ENCODE assay signal across 8 cellular contexts in the genomic region with DNA sequence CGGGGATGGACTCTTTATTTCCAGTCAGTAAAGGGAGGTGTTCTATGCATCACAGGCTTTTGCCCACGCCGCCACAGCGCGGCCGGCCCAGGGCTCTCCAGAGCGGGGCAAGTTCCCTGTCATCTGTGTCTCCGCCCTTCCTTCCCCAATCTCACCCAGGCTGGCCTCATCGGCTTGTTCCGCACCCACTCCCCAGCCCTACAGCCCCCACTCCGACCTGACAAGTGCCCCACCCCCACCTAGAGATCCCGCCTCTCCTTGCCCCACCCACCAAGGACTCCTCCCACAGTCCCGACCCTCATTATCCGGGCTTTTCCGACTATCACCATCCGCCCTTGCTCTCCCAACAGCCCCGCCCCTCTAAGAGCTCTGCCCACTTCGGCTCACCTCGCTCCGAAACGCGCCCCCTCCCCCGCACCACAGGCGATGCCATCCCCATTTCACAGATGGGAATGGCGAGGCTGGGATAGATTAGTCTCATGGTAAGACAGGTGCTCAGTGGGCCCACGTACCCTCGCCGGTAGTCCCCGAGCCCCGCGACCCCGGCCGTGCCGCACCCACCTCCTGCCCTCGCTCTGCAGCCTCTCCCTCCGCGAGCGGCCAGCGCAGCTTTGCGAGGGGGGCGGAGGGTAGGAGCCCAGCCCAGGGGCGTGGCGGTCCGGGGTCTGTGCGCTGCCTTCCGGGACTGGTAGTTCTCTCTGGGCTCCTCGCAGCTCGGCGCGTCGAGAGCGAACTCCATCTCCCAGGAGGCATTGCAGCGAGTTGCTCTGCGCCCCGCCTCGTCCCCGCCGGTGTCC. TPM values are rescaled to one million over a fixed set of nuclear protein-coding genes. Genes with fewer than 3 reads are reported as not detected.
DNase-seq lines count a peak whose midpoint lies in the region; ATAC-seq, FAIRE-seq and TF ChIP-seq lines count a peak whose summit lies in the region.

A gene with protein sequence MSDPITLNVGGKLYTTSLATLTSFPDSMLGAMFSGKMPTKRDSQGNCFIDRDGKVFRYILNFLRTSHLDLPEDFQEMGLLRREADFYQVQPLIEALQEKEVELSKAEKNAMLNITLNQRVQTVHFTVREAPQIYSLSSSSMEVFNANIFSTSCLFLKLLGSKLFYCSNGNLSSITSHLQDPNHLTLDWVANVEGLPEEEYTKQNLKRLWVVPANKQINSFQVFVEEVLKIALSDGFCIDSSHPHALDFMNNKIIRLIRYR (minus strand): TSS at position 615 of the 797 bp plus-strand sequence. CDS start 14,072 bp downstream, outside the sequence.

- peak; percentile 85 to 96 (median 88) for DNase-seq in CD4-positive, CD25-positive, alpha-beta regulatory T cell
- peak; percentile 98 for DNase-seq in NCI-H774 (lab: John Stamatoyannopoulos, UW)
- DNase-seq in activated CD4-positive, alpha-beta T cell treated with anti-CD3 and anti-CD28 coated beads, Interleukin-2, amount 50 U/mL, for 4 hours = peak; percentile 87
- peak; percentile 98 for DNase-seq in dermis blood vessel endothelial cell
- peak; percentile 92 for DNase-seq in HepG2 (ENCODE audit: low spot score)
- peak; percentile 87 to 89 for DNase-seq in stimulated activated CD4-positive, alpha-beta T cell treated with anti-CD3 and anti-CD28 coated beads, Interleukin-2, amount 100 ng/mL, for 48 hours

- peak within 1 kb of the TSS; percentile 82 for H3K27ac ChIP-seq in CD4-positive, CD25-positive, alpha-beta regulatory T cell (ENCODE audit: insufficient read depth, low read length, poor library complexity, severe bottlenecking)
- peak within 1 kb of the TSS; percentile 47 for H3K27ac ChIP-seq in HepG2 (ENCODE audit: extremely low read length, insufficient read depth, low read length)

- peak within 1 kb of the TSS; percentile 66 for H3K9ac ChIP-seq in HepG2 (ENCODE audit: insufficient read depth, low read depth, low read length)

- H3K4me1 ChIP-seq in CD4-positive, CD25-positive, alpha-beta regulatory T cell (ENCODE audit: control insufficient read depth, insufficient read depth, low read length, poor library complexity, severe bottlenecking) = peaks cover 32% of the 10 kb centered on the region
- peaks cover 75% of the 10 kb centered on the region for H3K4me1 ChIP-seq in HepG2 (ENCODE audit: insufficient read depth, low read length)

- H3K27me3 ChIP-seq in CD4-positive, CD25-positive, alpha-beta regulatory T cell (ENCODE audit: control insufficient read depth, insufficient read depth, low read length) = no peaks in the 10 kb centered on the region
- H3K27me3 ChIP-seq in HepG2 (ENCODE audit: control insufficient read depth in 1 of 2, insufficient read depth in 2 of 2, low read length in 2 of 2) = no peaks in the 10 kb centered on the region; a peak in 1 of 5 replicates

- CTCF ChIA-PET in HepG2 (lab: Yijun Ruan, JAX; ENCODE audit: low intra/inter-chr PET ratio, low total read pairs) = no interaction called here

- H3K4me3 Mint-ChIP-seq in CD4-positive, CD25-positive, alpha-beta regulatory T cell = peak within 1 kb of the TSS; percentile 98 to 100 (median 99)

- in situ Hi-C loops in HepG2 (cut with HindIII; ENCODE audit: extremely low pct_ligation_motif_present, low pct_unique_long_range_greater_than_20kb) = loop anchor here (5.0 kb wide), 1 partner anchor 46 kb away; no protein-coding TSS in a partner anchor

- no peaks in the 10 kb centered on the region for H3K9me3 Mint-ChIP-seq in CD4-positive, CD25-positive, alpha-beta regulatory T cell

- peak; percentile 9; the same call in 1 of the 2 replicates for TF ChIP-seq CTCF in HepG2 (CRISPR knock-in tag; IDR thresholded peaks at IDR 0.05)

- peak within 1 kb of the TSS; percentile 85 for H3K4me3 ChIP-seq in CD4-positive, CD25-positive, alpha-beta regulatory T cell (ENCODE audit: low read depth, low read length)
- H3K4me3 ChIP-seq in HepG2 (replicated peaks in 1 of 3; ENCODE audit: insufficient read depth in 1 of 3, low read depth in 2 of 3, low read length in 3 of 3) = peak within 1 kb of the TSS; percentile 78 to 96 (median 86)

- WGBS in HepG2 (ENCODE audit: low lambda C conversion rate) = 2% methylated on average over 28 of the region's 58 CpGs

- peaks cover 19 to 59% (median 41%) of the 10 kb centered on the region in 4 donors for H3K4me1 Mint-ChIP-seq in CD4-positive, CD25-positive, alpha-beta regulatory T cell

- H3K9me3 ChIP-seq in CD4-positive, CD25-positive, alpha-beta regulatory T cell (ENCODE audit: control insufficient read depth in 2 of 2, low read length in 2 of 2) = no peaks in the 10 kb centered on the region
- H3K9me3 ChIP-seq in HepG2 (ENCODE audit: low read length) = no peaks in the 10 kb centered on the region

- peak within 1 kb of the TSS; percentile 95 to 98 (median 96) for H3K27ac Mint-ChIP-seq in CD4-positive, CD25-positive, alpha-beta regulatory T cell

- TF ChIP-seq POLR2A in HepG2 (IDR thresholded peaks at IDR 0.05; ENCODE audit: insufficient read depth in 1 of 2, low read depth in 2 of 2, low read length in 2 of 2) = peak in 1 of 2 experiments; percentile 85; a peak in 2 of 4 replicates

- no peaks in the 10 kb centered on the region for H3K27me3 Mint-ChIP-seq in CD4-positive, CD25-positive, alpha-beta regulatory T cell

- POLR2A ChIA-PET in HepG2 (lab: Yijun Ruan, JAX) = interaction anchor here (0.7 to 3.9 kb wide), 16 partner anchors 8 to 387 kb away, joined by 3 to 37 read pairs (median 5); a partner anchor contains a TSS

- H3K36me3 Mint-ChIP-seq in CD4-positive, CD25-positive, alpha-beta regulatory T cell = no peaks in the 10 kb centered on the region

- intact Hi-C loops in HepG2 (cut with micrococcal nuclease; ENCODE audit: unreplicated experiment) = loop anchor here (2.0 to 5.0 kb wide), 2 partner anchors 15 to 111 kb away; a partner anchor contains a TSS

- TF ChIP-seq RAD21 in HepG2 (CRISPR knock-in tag; IDR thresholded peaks at IDR 0.05) = 0 out of 2 replicates have a peak, but pooled peaks have one; percentile 5

- no peaks in the 10 kb centered on the region for H3K36me3 ChIP-seq in CD4-positive, CD25-positive, alpha-beta regulatory T cell (ENCODE audit: control insufficient read depth, insufficient read depth, low read length)
- H3K36me3 ChIP-seq in HepG2 (replicated peaks in 1 of 2; ENCODE audit: control insufficient read depth in 1 of 2, insufficient read depth in 2 of 2, low read length in 2 of 2) = no peaks in the 10 kb centered on the region

- peak; percentile 40 for FAIRE-seq in HepG2 (lab: Jason Lieb, UNC)

- ATAC-seq in CD4-positive, CD25-positive, alpha-beta regulatory T cell (ENCODE audit: low read depth in 2 of 2) = peak; percentile 97
- ATAC-seq in GM19438 (IDR thresholded peaks at IDR 0.05; ENCODE audit: low read depth, unreplicated experiment) (peak; percentile 97), HG03571 (IDR thresholded peaks at IDR 0.05; ENCODE audit: unreplicated experiment) (peak; percentile 97), HepG2 (peak; percentile 93)

- H3K4me2 ChIP-seq in HepG2 (ENCODE audit: low read depth, low read length) = peak within 1 kb of the TSS; percentile 88

- H3K79me2 ChIP-seq in HepG2 (ENCODE audit: insufficient read depth, low read length) = peaks cover 13% of the 10 kb centered on the region

- H2AFZ ChIP-seq in HepG2 (ENCODE audit: low read length) = no peak within 1 kb of the TSS

- no TSS peak for BruUV-seq in HepG2 (replicated peaks; lab: Mats Ljungman, UMichigan)

- peak in 1 of 2 experiments; percentile 19; a peak in 2 of 4 replicates for TF ChIP-seq EP300 in HepG2 (IDR thresholded peaks at IDR 0.05; ENCODE audit: low read depth in 2 of 2, low read length in 2 of 2)
- TF ChIP-seq EP300 in HepG2 (CRISPR knock-in tag; IDR thresholded peaks at IDR 0.05; ENCODE audit: borderline replicate concordance) = no peak; the same call in 1 of the 2 replicates

- no peaks in the 10 kb centered on the region for H4K20me1 ChIP-seq in HepG2 (ENCODE audit: insufficient read depth, low read length)

RNA-seq across cellular contexts. Expression of the gene that starts here (rescaled TPM):
- total RNA-seq in CD4-positive, CD25-positive, alpha-beta regulatory T cell = 3.8 TPM
- 1 to 10 TPM; 1.4 to 3.3 (median 2.4) TPM for polyA plus RNA-seq in CD4-positive, CD25-positive, alpha-beta regulatory T cell
- total RNA-seq in dermis blood vessel endothelial cell (11.7 and 15.6 TPM in 2 replicates), HepG2 (2016; rRNA removed; fragmentation: Illumina TruSeq; extraction: Trizol) (3.1 and 3.9 TPM in 2 replicates)
- total RNA-seq in HepG2 (2016; cell fraction: cytosol; rRNA removed; fragmentation: Illumina TruSeq; extraction: Trizol; ENCODE audit: low read depth) = 0.97 and 1.3 TPM in 2 replicates
- 3.3 and 4.3 TPM in 2 replicates for total RNA-seq in HepG2 (2016; cell fraction: insoluble cytoplasmic fraction; rRNA removed; fragmentation: Illumina TruSeq; extraction: Trizol)
- total RNA-seq in HepG2 (2016; cell fraction: membrane; rRNA removed; fragmentation: Illumina TruSeq; extraction: Trizol) = 3.1 TPM in 2 replicates
- 1.3 and 1.6 TPM in 2 replicates for total RNA-seq in HepG2 (2016; cell fraction: nucleus; rRNA removed; fragmentation: Illumina TruSeq; extraction: Trizol)
- polyA plus RNA-seq in HepG2 (2011; rRNA removed) = 13.2 and 13.5 TPM in 2 replicates
- polyA plus RNA-seq in HepG2 (2011; cell fraction: cytosol; rRNA removed) = 11.0 and 13.8 TPM in 2 replicates
- polyA plus RNA-seq in HepG2 (2011; cell fraction: nucleus; rRNA removed) = 5.4 and 6.0 TPM in 2 replicates
- 6.6 and 9.3 TPM in 2 replicates for polyA plus RNA-seq in HepG2 (2012)
- polyA plus RNA-seq in HepG2 (2016; cell fraction: cytosol; fragmentation: Illumina TruSeq; extraction: Trizol; ENCODE audit: low read depth) = 1.2 and 1.4 TPM in 2 replicates
- 4.8 and 5.3 TPM in 2 replicates for polyA plus RNA-seq in HepG2 (2016; cell fraction: insoluble cytoplasmic fraction; fragmentation: Illumina TruSeq; extraction: Trizol; ENCODE audit: low read depth)
- 2.5 and 3.1 TPM in 2 replicates for polyA plus RNA-seq in HepG2 (2016; cell fraction: membrane; fragmentation: Illumina TruSeq; extraction: Trizol; ENCODE audit: low read depth)
- polyA plus RNA-seq in HepG2 (2016; cell fraction: nucleus; fragmentation: Illumina TruSeq; extraction: Trizol; ENCODE audit: insufficient read depth, low read depth) = 3.6 and 4.7 TPM in 2 replicates
- polyA minus RNA-seq in HepG2 (2011; rRNA and poly(A)+ RNA removed; ENCODE audit: low replicate concordance) = 14.8 and 38.3 TPM in 2 replicates
- polyA minus RNA-seq in HepG2 (2011; cell fraction: cytosol; rRNA and poly(A)+ RNA removed) = 8.7 and 11.6 TPM in 2 replicates
- 5.3 and 6.6 TPM in 2 replicates for polyA minus RNA-seq in HepG2 (2011; cell fraction: nucleus; rRNA and poly(A)+ RNA removed)

Comparison
In these comparisons a context has a peak if more than half of its experiments do, and no peak if none do; other contexts are left out.
1. Peak in every context shown above with its lines: DNase-seq, ATAC-seq, H3K4me3 ChIP-seq and H3K27ac ChIP-seq.